ENCODE assay signal across 22 cellular contexts in the genomic region with DNA sequence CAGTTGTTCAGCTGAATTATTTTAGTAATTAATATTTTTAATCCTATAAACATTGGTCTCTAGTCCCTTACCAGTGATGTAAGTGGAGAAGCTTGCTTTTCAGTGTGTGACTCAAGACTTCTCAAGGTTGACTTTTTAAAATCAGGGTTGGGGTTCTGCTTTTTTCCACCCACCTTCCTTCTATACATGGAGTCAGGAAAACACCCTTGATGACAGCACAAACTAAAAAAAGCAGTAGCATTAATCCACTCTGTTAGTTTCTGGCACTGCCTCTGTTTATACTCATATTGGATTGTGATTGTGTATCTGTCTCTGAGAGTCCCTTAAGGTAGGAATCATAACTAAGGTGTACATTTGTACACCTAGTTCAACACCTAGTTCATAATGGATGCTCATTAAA.
"Had no signal": no experiment of that assay in that cellular context is flagged by ENCODE, and none has a peak within 500 bp of the region (broad histone marks: within the 10 kb centered on the region; RNA-seq: fewer than 3 reads in every experiment).

No MANE protein-coding gene starts in this region.

- H3K36me3 ChIP-seq: gastrocnemius medialis had no signal

- H3K9me3 Mint-ChIP-seq: naive thymus-derived CD8-positive, alpha-beta T cell had no signal

- H3K9me3 ChIP-seq: gastrocnemius medialis, mucosa of descending colon, tibial nerve had no signal

- H3K4me3 ChIP-seq: gastrocnemius medialis, mucosa of descending colon, tibial nerve had no signal

- H3K27me3 ChIP-seq: gastrocnemius medialis, tibial nerve had no signal

- FAIRE-seq: bronchial epithelial cell, keratinocyte, urothelium cell line had no signal

- H3K4me3 Mint-ChIP-seq: naive thymus-derived CD8-positive, alpha-beta T cell had no signal

- DNase-seq: activated CD8-positive, alpha-beta memory T cell treated with anti-CD3 and anti-CD28 coated beads for 24 hours; activated CD8-positive, alpha-beta memory T cell treated with anti-CD3 and anti-CD28 coated beads, Interleukin-2, amount 50 U/mL, for 48 hours; activated effector memory CD4-positive, alpha-beta T cell treated with anti-CD3 and anti-CD28 coated beads, Interleukin-2, amount 50 U/mL, for 16 hours; activated naive CD4-positive, alpha-beta T cell treated with anti-CD3 and anti-CD28 coated beads, Interleukin-2, amount 50 U/mL, for 16 hours; activated T-cell treated with anti-CD3 and anti-CD28 coated beads, Interleukin-2, amount 50 U/mL, for 48 hours; cerebellar nuclear complex; cortex of kidney; effector CD4-positive, alpha-beta T cell; gastrocnemius medialis; head of caudate nucleus; mammary epithelial cell; mucosa of descending colon; naive thymus-derived CD8-positive, alpha-beta T cell; stimulated activated CD4-positive, alpha-beta T cell treated with anti-CD3 and anti-CD28 coated beads, Interleukin-4, amount 100 ng/mL, for 4 hours; stimulated activated naive CD4-positive, alpha-beta T cell had no signal

- H3K4me1 ChIP-seq: tibial nerve had no signal

- ATAC-seq: activated CD4-positive, CD25-positive, alpha-beta regulatory T cell treated with anti-CD3 and anti-CD28 coated beads, Interleukin-2, amount 50 U/mL, for 24 hours; esophagus mucosa; gastrocnemius medialis; mucosa of descending colon; naive thymus-derived CD8-positive, alpha-beta T cell; sciatic nerve had no signal

- H3K27me3 Mint-ChIP-seq: naive thymus-derived CD8-positive, alpha-beta T cell had no signal
